Comparison of ENCODE assay signal across 8 cellular contexts in genomic region chr9:42323406-42323805, GRCh38.
DNase-seq lines count a peak whose midpoint lies in the region; ATAC-seq, FAIRE-seq and TF ChIP-seq lines count a peak whose summit lies in the region.
"Not testable (repeated sequence)": the region's sequence is repeated elsewhere in the genome, so short reads cannot be mapped to it uniquely, and the experiment has no call there.

No MANE protein-coding gene starts in this region.

- not testable (repeated sequence) for H3K9me3 Mint-ChIP-seq in astrocyte (ENCODE audit: unreplicated experiment); endodermal cell

- intact Hi-C loops in HCT116 (cut with micrococcal nuclease); aorta (cut with DNase I): not testable (repeated sequence)

- H3K4ac ChIP-seq in mesendoderm (ENCODE audit: low read depth, low read length) = not testable (repeated sequence)

- H3K9ac ChIP-seq in HCT116 (ENCODE audit: low read length); astrocyte (ENCODE audit: low read length); endodermal cell (ENCODE audit: extremely low read depth, low read length, poor library complexity, severe bottlenecking); mesendoderm (ENCODE audit: low read length): not testable (repeated sequence)

- H3K23ac ChIP-seq in mesendoderm (ENCODE audit: low read length) = not testable (repeated sequence)

- WGBS in endodermal cell (ENCODE audit: insufficient coverage in 1 of 2, insufficient read length in 1 of 2), 2 experiments = 0 to 10% methylated on average over 2 to 4 of the region's 6 CpGs
- no CpG with 5 or more reads among the region's 6 CpGs for WGBS in mesendoderm (ENCODE audit: extremely low coverage, insufficient coverage, low lambda C conversion rate)
- 70 to 74% methylated on average over 6 of the region's 6 CpGs for WGBS in aorta, 2 donors

- peak overlapping the region; percentile 27; the same call in 1 of the 2 replicates for H3K27ac ChIP-seq in HCT116 (ENCODE audit: low read depth, low read length)
- H3K27ac ChIP-seq in astrocyte (ENCODE audit: low read depth, low read length); endodermal cell (ENCODE audit: low read depth, low read length); mesendoderm (ENCODE audit: low read depth, low read length); aorta (ENCODE audit: low read depth in 1 of 2, low read length in 2 of 2): not testable (repeated sequence)

- H3K9me2 ChIP-seq in HCT116 (ENCODE audit: insufficient read depth) = not testable (repeated sequence)

- DNase-seq in Daoy (ENCODE audit: low read depth) (peak; percentile 12), NCI-H2081 treated with DMSO at 0.1 percent for 48 hours (lab: John Stamatoyannopoulos, UW) (peak; percentile 1), endodermal cell (peak; percentile 91), iPS-NIHi11 (ENCODE audit: low spot score) (peak; percentile 7), mesendoderm (peak; percentile 93)
- DNase-seq in HCT116 (ENCODE audit: low read depth, low spot score); astrocyte (ENCODE audit: low read depth); aorta: not testable (repeated sequence)

- not testable (repeated sequence) for H3K4me3 Mint-ChIP-seq in astrocyte (ENCODE audit: unreplicated experiment); endodermal cell

- not testable (repeated sequence) for H2BK15ac ChIP-seq in mesendoderm (replicated peaks; ENCODE audit: low read depth)

- H2AFZ ChIP-seq in HCT116 (ENCODE audit: low read depth, low read length, poor library complexity, severe bottlenecking) = not testable (repeated sequence)
- H2AFZ ChIP-seq in astrocyte (ENCODE audit: low read depth, low read length) = peak overlapping the region; percentile 47

- POLR2A ChIA-PET in HCT116 (lab: Charles Lee) = not testable (repeated sequence)

- FAIRE-seq in astrocyte (lab: Jason Lieb, UNC) = not testable (repeated sequence)

- not testable (repeated sequence) for H3K27ac Mint-ChIP-seq in astrocyte (ENCODE audit: unreplicated experiment)
- H3K27ac Mint-ChIP-seq in endodermal cell = peak overlapping the region; percentile 83

- H3K36me3 Mint-ChIP-seq in astrocyte (ENCODE audit: low read depth, unreplicated experiment); endodermal cell (ENCODE audit: low read depth): not testable (repeated sequence)

- H3K36me3 ChIP-seq in HCT116 (ENCODE audit: control insufficient read depth in 1 of 2, insufficient read depth in 2 of 2, low read length in 2 of 2); astrocyte (ENCODE audit: insufficient read depth, low read length); endodermal cell (ENCODE audit: control insufficient read depth, insufficient read depth, low read length); mesendoderm (ENCODE audit: control insufficient read depth, insufficient read depth, low read length); aorta (ENCODE audit: control insufficient read depth in 1 of 2, insufficient read depth in 2 of 2, low read length in 1 of 2): not testable (repeated sequence)

- BruUV-seq in HCT116 (replicated peaks; lab: Mats Ljungman, UMichigan) = not testable (repeated sequence)

- not testable (repeated sequence) for H4K20me1 ChIP-seq in HCT116 (ENCODE audit: insufficient read depth); astrocyte (ENCODE audit: insufficient read depth, low read length)

- not testable (repeated sequence) for H3K79me2 ChIP-seq in HCT116 (ENCODE audit: insufficient read depth, low read length); astrocyte (ENCODE audit: insufficient read depth, low read length); mesendoderm (ENCODE audit: control insufficient read depth, insufficient read depth, low read length)

- not testable (repeated sequence) for H3K27me3 ChIP-seq in HCT116 (ENCODE audit: insufficient read depth, low read length); astrocyte (ENCODE audit: insufficient read depth, low read length); endodermal cell (ENCODE audit: control insufficient read depth, insufficient read depth, low read length, poor library complexity, severe bottlenecking); mesendoderm (ENCODE audit: insufficient read depth, low read length, poor library complexity); aorta (ENCODE audit: control insufficient read depth in 1 of 2, insufficient read depth in 2 of 2, low read length in 1 of 2)

- not testable (repeated sequence) for H3K9me3 ChIP-seq in HCT116 (ENCODE audit: control insufficient read depth in 1 of 2, insufficient read depth in 1 of 2, low read depth in 1 of 2, low read length in 2 of 2); astrocyte (ENCODE audit: insufficient read depth, low read depth, low read length); endodermal cell (ENCODE audit: control insufficient read depth, low read length); aorta (ENCODE audit: control insufficient read depth, low read length)

- H3K4me1 Mint-ChIP-seq in astrocyte (ENCODE audit: low read depth, unreplicated experiment) = not testable (repeated sequence)
- H3K4me1 Mint-ChIP-seq in endodermal cell = peaks cover 20% of the 10 kb centered on the region

- H3K18ac ChIP-seq in mesendoderm (ENCODE audit: low read length) = not testable (repeated sequence)

- RAD21 ChIA-PET in HCT116 (lab: Charles Lee; ENCODE audit: low non-redundant PET in 1 of 2, low total read pairs in 2 of 2, uncharacterized antibody in 2 of 2, unreplicated experiment in 2 of 2) = not testable (repeated sequence)

- not testable (repeated sequence) for H4K8ac ChIP-seq in mesendoderm (ENCODE audit: low read depth, low read length)

- not testable (repeated sequence) for TF ChIP-seq CTCF in HCT116 (IDR thresholded peaks at IDR 0.05 in 2 of 3, conservative IDR thresholded peaks at IDR 0.05 in 1 of 3; ENCODE audit: borderline replicate concordance in 1 of 3, insufficient read depth in 1 of 3, low read depth in 2 of 3, low read length in 2 of 3); astrocyte (IDR thresholded peaks at IDR 0.05; ENCODE audit: insufficient read depth, low read depth, low read length); endodermal cell (conservative IDR thresholded peaks at IDR 0.05)

- not testable (repeated sequence) for H3K79me1 ChIP-seq in mesendoderm (ENCODE audit: low read length)

- H3K4me2 ChIP-seq in HCT116 (ENCODE audit: low read length); mesendoderm (ENCODE audit: low read length): not testable (repeated sequence)
- H3K4me2 ChIP-seq in astrocyte (ENCODE audit: low read length) = peak overlapping the region; percentile 58

- TF ChIP-seq RAD21 in HCT116 (IDR thresholded peaks at IDR 0.05; ENCODE audit: low read depth) = not testable (repeated sequence)

- H4K5ac ChIP-seq in mesendoderm (ENCODE audit: low read length) = not testable (repeated sequence)

- H3K4me3 ChIP-seq in HCT116 (replicated peaks in 1 of 2; ENCODE audit: low read depth in 1 of 2, low read length in 2 of 2); astrocyte (ENCODE audit: insufficient read depth, low read depth, low read length); endodermal cell (ENCODE audit: low read length); mesendoderm (ENCODE audit: low read length); aorta (ENCODE audit: low read length in 2 of 2): not testable (repeated sequence)

- not testable (repeated sequence) for H2BK5ac ChIP-seq in mesendoderm (ENCODE audit: low read length)

- H3K27me3 Mint-ChIP-seq in astrocyte (ENCODE audit: low read depth, unreplicated experiment); endodermal cell (ENCODE audit: insufficient read depth): not testable (repeated sequence)

- not testable (repeated sequence) for H3K4me1 ChIP-seq in HCT116 (ENCODE audit: control insufficient read depth in 1 of 2, insufficient read depth in 2 of 2, low read length in 2 of 2); astrocyte (ENCODE audit: insufficient read depth, low read length); endodermal cell (ENCODE audit: control insufficient read depth, insufficient read depth, low read length); mesendoderm (ENCODE audit: control insufficient read depth, low read depth, low read length); aorta (ENCODE audit: control insufficient read depth in 1 of 2, insufficient read depth in 2 of 2, low read length in 2 of 2)

- CTCF ChIA-PET in HCT116 (lab: Charles Lee) = not testable (repeated sequence)

- H2BK120ac ChIP-seq in mesendoderm (ENCODE audit: low read depth, low read length) = not testable (repeated sequence)

- peak; percentile 50; the same call in 1 of the 2 replicates for ATAC-seq in HCT116
- peak; percentile 17 for ATAC-seq in aorta (ENCODE audit: low FRiP score)

- H2AK5ac ChIP-seq in mesendoderm (ENCODE audit: low read length) = not testable (repeated sequence)

- H3K56ac ChIP-seq in mesendoderm (ENCODE audit: low read length) = not testable (repeated sequence)

- TF ChIP-seq POLR2A in HCT116 (IDR thresholded peaks at IDR 0.05; ENCODE audit: borderline replicate concordance, extremely low read depth, insufficient read depth, insufficient read length) = not testable (repeated sequence)
